2 cellular contexts compared by ENCODE assay signal in the genomic region with DNA sequence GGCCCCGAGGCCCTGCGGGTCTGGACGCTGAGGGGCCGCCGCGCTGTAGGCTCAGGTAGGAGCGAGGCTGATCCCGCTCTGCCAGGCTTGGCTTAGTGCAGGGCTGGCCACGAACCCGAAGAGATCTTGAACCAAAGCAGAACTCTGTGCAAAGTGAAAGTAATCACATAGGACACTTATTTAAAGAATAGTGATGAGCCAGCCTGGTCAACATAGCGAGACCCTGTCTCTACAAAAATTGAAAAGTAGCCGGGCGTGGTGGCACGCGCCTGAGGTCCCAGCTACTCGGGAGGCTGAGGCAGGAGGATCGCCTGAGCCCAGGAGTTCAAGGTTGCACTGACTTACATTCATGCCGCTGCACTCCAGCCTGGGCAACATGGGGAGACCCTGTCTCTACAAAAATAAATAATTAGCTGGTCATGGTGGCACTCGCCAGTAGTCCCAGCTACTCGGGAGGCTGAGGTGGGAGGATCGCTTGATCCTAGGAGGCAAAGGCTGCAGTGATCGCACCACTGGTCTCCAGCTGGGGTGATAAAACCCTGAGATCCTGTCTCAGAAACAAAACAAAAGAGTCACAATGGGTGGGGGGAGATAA.
TF ChIP-seq lines count a peak whose summit lies in the region.

No MANE protein-coding gene starts in this region.

TF ChIP-seq in HEK293, 187 proteins besides CTCF, POLR2A, EP300 and RAD21:
- TF ChIP-seq IKZF3 (tag by site-specific recombination; IDR thresholded peaks at IDR 0.05), result no peak
- TF ChIP-seq ZNF768 (tag by site-specific recombination; IDR thresholded peaks at IDR 0.05), result no peak
- no peak for TF ChIP-seq REPIN1 (tag by site-specific recombination; IDR thresholded peaks at IDR 0.05; ENCODE audit: low read depth)
- TF ChIP-seq ZNF121 (tag by site-specific recombination; IDR thresholded peaks at IDR 0.05), result 0 out of 2 replicates have a peak, but pooled peaks have one; percentile 19
- TF ChIP-seq HOXC10 (CRISPR knock-in tag; IDR thresholded peaks at IDR 0.05), result no peak
- no peak for TF ChIP-seq KLF10 (tag by site-specific recombination; IDR thresholded peaks at IDR 0.05)
- TF ChIP-seq, protein P1, sequence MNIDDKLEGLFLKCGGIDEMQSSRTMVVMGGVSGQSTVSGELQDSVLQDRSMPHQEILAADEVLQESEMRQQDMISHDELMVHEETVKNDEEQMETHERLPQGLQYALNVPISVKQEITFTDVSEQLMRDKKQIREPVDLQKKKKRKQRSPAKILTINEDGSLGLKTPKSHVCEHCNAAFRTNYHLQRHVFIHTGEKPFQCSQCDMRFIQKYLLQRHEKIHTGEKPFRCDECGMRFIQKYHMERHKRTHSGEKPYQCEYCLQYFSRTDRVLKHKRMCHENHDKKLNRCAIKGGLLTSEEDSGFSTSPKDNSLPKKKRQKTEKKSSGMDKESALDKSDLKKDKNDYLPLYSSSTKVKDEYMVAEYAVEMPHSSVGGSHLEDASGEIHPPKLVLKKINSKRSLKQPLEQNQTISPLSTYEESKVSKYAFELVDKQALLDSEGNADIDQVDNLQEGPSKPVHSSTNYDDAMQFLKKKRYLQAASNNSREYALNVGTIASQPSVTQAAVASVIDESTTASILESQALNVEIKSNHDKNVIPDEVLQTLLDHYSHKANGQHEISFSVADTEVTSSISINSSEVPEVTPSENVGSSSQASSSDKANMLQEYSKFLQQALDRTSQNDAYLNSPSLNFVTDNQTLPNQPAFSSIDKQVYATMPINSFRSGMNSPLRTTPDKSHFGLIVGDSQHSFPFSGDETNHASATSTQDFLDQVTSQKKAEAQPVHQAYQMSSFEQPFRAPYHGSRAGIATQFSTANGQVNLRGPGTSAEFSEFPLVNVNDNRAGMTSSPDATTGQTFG (tag by site-specific recombination; IDR thresholded peaks at IDR 0.05; ENCODE audit: borderline replicate concordance), result no peak
- TF ChIP-seq, protein P2, sequence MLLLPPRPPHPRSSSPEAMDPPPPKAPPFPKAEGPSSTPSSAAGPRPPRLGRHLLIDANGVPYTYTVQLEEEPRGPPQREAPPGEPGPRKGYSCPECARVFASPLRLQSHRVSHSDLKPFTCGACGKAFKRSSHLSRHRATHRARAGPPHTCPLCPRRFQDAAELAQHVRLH (tag by site-specific recombination; IDR thresholded peaks at IDR 0.05), result no peak
- no peak for TF ChIP-seq ZNF571 (tag by site-specific recombination; IDR thresholded peaks at IDR 0.05)
- TF ChIP-seq ZIC2 (tag by site-specific recombination; IDR thresholded peaks at IDR 0.05), result peak; percentile 61

TF ChIP-seq in HepG2, 621 proteins besides CTCF, POLR2A, EP300 and RAD21 (continues in another document):
- TF ChIP-seq ZNF670 (CRISPR knock-in tag; IDR thresholded peaks at IDR 0.05; ENCODE audit: borderline replicate concordance), result peak; percentile 74; the same call in 1 of the 2 replicates
- no peak for TF ChIP-seq ZNF737 (CRISPR knock-in tag; IDR thresholded peaks at IDR 0.05; ENCODE audit: borderline replicate concordance)
- TF ChIP-seq, protein P3, sequence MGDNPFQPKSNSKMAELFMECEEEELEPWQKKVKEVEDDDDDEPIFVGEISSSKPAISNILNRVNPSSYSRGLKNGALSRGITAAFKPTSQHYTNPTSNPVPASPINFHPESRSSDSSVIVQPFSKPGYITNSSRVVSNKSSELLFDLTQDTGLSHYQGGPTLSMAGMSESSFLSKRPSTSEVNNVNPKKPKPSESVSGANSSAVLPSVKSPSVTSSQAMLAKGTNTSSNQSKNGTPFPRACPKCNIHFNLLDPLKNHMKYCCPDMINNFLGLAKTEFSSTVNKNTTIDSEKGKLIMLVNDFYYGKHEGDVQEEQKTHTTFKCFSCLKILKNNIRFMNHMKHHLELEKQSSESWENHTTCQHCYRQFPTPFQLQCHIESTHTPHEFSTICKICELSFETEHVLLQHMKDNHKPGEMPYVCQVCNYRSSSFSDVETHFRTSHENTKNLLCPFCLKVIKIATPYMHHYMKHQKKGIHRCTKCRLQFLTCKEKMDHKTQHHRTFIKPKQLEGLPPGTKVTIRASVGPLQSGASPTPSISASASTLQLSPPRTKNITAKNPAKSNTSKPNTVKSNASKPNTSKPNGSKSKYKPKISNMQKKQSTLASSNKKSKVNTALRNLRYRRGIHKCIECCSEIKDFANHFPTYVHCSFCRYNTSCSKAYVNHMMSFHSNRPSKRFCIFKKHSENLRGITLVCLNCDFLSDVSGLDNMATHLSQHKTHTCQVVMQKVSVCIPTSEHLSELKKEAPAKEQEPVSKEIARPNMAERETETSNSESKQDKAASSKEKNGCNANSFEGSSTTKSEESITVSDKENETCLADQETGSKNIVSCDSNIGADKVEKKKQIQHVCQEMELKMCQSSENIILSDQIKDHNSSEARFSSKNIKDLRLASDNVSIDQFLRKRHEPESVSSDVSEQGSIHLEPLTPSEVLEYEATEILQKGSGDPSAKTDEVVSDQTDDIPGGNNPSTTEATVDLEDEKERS (CRISPR knock-in tag; IDR thresholded peaks at IDR 0.05), result peak; percentile 59; the same call in 1 of the 2 replicates
- peak; percentile 8; the same call in 1 of the 2 replicates for TF ChIP-seq GABPB1 (CRISPR knock-in tag; IDR thresholded peaks at IDR 0.05)
- TF ChIP-seq, protein P4, sequence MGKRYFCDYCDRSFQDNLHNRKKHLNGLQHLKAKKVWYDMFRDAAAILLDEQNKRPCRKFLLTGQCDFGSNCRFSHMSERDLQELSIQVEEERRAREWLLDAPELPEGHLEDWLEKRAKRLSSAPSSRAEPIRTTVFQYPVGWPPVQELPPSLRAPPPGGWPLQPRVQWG (CRISPR knock-in tag; IDR thresholded peaks at IDR 0.05; ENCODE audit: borderline replicate concordance, low read depth), result 0 out of 2 replicates have a peak, but pooled peaks have one; percentile 24
- TF ChIP-seq, protein P5, sequence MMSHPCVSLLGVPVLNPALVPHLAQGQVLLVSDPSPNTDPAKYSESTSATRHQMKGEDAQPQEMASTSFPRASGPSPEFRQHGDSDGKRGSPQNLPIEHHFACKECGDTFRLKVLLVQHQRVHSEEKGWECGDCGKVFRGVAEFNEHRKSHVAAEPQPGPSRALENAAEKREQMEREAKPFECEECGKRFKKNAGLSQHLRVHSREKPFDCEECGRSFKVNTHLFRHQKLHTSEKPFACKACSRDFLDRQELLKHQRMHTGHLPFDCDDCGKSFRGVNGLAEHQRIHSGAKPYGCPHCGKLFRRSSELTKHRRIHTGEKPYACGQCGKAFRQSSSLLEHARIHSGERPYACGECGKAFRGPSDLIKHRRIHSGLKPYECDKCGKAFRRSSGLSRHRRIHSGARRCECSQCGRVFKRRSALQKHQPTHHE (CRISPR knock-in tag; IDR thresholded peaks at IDR 0.05; ENCODE audit: borderline replicate concordance), result 0 out of 2 replicates have a peak, but pooled peaks have one; percentile 33
- TF ChIP-seq ZNF615 (CRISPR knock-in tag; IDR thresholded peaks at IDR 0.05; ENCODE audit: borderline replicate concordance), result 0 out of 2 replicates have a peak, but pooled peaks have one; percentile 44
- TF ChIP-seq ZNF264 (CRISPR knock-in tag; IDR thresholded peaks at IDR 0.05), result no peak
- 0 out of 2 replicates have a peak, but pooled peaks have one; percentile 6 for TF ChIP-seq ZNF607 (CRISPR knock-in tag; IDR thresholded peaks at IDR 0.05; ENCODE audit: borderline replicate concordance)
- peak; percentile 15; the same call in 1 of the 2 replicates for TF ChIP-seq ZNF160 (CRISPR knock-in tag; IDR thresholded peaks at IDR 0.05)
- peak; percentile 17 for TF ChIP-seq ZFY (CRISPR knock-in tag; IDR thresholded peaks at IDR 0.05)
- 0 out of 2 replicates have a peak, but pooled peaks have one; percentile 6 for TF ChIP-seq SRY (CRISPR knock-in tag; IDR thresholded peaks at IDR 0.05)
- no peak for TF ChIP-seq ZNF296 (CRISPR knock-in tag; conservative IDR thresholded peaks at IDR 0.05)
- TF ChIP-seq, protein P6, sequence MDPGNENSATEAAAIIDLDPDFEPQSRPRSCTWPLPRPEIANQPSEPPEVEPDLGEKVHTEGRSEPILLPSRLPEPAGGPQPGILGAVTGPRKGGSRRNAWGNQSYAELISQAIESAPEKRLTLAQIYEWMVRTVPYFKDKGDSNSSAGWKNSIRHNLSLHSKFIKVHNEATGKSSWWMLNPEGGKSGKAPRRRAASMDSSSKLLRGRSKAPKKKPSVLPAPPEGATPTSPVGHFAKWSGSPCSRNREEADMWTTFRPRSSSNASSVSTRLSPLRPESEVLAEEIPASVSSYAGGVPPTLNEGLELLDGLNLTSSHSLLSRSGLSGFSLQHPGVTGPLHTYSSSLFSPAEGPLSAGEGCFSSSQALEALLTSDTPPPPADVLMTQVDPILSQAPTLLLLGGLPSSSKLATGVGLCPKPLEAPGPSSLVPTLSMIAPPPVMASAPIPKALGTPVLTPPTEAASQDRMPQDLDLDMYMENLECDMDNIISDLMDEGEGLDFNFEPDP (CRISPR knock-in tag; conservative IDR thresholded peaks at IDR 0.05), result no peak
- peak; percentile 68 for TF ChIP-seq KDM5A (IDR thresholded peaks at IDR 0.05; ENCODE audit: borderline replicate concordance, low read length)
- peak; percentile 13 for TF ChIP-seq AGO2 (optimal IDR thresholded peaks at IDR 0.05; ENCODE audit: low read depth, low read length)
- TF ChIP-seq, protein P7, sequence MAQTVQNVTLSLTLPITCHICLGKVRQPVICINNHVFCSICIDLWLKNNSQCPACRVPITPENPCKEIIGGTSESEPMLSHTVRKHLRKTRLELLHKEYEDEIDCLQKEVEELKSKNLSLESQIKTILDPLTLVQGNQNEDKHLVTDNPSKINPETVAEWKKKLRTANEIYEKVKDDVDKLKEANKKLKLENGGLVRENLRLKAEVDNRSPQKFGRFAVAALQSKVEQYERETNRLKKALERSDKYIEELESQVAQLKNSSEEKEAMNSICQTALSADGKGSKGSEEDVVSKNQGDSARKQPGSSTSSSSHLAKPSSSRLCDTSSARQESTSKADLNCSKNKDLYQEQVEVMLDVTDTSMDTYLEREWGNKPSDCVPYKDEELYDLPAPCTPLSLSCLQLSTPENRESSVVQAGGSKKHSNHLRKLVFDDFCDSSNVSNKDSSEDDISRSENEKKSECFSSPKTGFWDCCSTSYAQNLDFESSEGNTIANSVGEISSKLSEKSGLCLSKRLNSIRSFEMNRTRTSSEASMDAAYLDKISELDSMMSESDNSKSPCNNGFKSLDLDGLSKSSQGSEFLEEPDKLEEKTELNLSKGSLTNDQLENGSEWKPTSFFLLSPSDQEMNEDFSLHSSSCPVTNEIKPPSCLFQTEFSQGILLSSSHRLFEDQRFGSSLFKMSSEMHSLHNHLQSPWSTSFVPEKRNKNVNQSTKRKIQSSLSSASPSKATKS (CRISPR knock-in tag; IDR thresholded peaks at IDR 0.05), result peak; percentile 61; the same call in 1 of the 2 replicates
- TF ChIP-seq, protein P8, sequence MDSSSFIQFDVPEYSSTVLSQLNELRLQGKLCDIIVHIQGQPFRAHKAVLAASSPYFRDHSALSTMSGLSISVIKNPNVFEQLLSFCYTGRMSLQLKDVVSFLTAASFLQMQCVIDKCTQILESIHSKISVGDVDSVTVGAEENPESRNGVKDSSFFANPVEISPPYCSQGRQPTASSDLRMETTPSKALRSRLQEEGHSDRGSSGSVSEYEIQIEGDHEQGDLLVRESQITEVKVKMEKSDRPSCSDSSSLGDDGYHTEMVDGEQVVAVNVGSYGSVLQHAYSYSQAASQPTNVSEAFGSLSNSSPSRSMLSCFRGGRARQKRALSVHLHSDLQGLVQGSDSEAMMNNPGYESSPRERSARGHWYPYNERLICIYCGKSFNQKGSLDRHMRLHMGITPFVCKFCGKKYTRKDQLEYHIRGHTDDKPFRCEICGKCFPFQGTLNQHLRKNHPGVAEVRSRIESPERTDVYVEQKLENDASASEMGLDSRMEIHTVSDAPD (CRISPR knock-in tag; IDR thresholded peaks at IDR 0.05), result no peak
- TF ChIP-seq, protein P9, sequence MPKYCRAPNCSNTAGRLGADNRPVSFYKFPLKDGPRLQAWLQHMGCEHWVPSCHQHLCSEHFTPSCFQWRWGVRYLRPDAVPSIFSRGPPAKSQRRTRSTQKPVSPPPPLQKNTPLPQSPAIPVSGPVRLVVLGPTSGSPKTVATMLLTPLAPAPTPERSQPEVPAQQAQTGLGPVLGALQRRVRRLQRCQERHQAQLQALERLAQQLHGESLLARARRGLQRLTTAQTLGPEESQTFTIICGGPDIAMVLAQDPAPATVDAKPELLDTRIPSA (CRISPR knock-in tag; IDR thresholded peaks at IDR 0.05; ENCODE audit: borderline replicate concordance), result no peak; the same call in 1 of the 2 replicates
- TF ChIP-seq, protein P10, sequence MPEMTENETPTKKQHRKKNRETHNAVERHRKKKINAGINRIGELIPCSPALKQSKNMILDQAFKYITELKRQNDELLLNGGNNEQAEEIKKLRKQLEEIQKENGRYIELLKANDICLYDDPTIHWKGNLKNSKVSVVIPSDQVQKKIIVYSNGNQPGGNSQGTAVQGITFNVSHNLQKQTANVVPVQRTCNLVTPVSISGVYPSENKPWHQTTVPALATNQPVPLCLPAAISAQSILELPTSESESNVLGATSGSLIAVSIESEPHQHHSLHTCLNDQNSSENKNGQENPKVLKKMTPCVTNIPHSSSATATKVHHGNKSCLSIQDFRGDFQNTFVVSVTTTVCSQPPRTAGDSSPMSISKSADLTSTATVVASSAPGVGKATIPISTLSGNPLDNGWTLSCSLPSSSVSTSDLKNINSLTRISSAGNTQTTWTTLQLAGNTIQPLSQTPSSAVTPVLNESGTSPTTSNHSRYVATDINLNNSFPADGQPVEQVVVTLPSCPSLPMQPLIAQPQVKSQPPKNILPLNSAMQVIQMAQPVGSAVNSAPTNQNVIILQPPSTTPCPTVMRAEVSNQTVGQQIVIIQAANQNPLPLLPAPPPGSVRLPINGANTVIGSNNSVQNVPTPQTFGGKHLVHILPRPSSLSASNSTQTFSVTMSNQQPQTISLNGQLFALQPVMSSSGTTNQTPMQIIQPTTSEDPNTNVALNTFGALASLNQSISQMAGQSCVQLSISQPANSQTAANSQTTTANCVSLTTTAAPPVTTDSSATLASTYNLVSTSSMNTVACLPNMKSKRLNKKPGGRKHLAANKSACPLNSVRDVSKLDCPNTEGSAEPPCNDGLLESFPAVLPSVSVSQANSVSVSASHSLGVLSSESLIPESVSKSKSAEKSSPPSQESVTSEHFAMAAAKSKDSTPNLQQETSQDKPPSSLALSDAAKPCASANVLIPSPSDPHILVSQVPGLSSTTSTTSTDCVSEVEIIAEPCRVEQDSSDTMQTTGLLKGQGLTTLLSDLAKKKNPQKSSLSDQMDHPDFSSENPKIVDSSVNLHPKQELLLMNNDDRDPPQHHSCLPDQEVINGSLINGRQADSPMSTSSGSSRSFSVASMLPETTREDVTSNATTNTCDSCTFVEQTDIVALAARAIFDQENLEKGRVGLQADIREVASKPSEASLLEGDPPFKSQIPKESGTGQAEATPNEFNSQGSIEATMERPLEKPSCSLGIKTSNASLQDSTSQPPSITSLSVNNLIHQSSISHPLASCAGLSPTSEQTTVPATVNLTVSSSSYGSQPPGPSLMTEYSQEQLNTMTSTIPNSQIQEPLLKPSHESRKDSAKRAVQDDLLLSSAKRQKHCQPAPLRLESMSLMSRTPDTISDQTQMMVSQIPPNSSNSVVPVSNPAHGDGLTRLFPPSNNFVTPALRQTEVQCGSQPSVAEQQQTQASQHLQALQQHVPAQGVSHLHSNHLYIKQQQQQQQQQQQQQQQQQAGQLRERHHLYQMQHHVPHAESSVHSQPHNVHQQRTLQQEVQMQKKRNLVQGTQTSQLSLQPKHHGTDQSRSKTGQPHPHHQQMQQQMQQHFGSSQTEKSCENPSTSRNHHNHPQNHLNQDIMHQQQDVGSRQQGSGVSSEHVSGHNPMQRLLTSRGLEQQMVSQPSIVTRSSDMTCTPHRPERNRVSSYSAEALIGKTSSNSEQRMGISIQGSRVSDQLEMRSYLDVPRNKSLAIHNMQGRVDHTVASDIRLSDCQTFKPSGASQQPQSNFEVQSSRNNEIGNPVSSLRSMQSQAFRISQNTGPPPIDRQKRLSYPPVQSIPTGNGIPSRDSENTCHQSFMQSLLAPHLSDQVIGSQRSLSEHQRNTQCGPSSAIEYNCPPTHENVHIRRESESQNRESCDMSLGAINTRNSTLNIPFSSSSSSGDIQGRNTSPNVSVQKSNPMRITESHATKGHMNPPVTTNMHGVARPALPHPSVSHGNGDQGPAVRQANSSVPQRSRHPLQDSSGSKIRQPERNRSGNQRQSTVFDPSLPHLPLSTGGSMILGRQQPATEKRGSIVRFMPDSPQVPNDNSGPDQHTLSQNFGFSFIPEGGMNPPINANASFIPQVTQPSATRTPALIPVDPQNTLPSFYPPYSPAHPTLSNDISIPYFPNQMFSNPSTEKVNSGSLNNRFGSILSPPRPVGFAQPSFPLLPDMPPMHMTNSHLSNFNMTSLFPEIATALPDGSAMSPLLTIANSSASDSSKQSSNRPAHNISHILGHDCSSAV (CRISPR knock-in tag; IDR thresholded peaks at IDR 0.05; ENCODE audit: borderline replicate concordance), result 0 out of 2 replicates have a peak, but pooled peaks have one; percentile 3
